20 cellular contexts compared by ENCODE assay signal in the genomic region with DNA sequence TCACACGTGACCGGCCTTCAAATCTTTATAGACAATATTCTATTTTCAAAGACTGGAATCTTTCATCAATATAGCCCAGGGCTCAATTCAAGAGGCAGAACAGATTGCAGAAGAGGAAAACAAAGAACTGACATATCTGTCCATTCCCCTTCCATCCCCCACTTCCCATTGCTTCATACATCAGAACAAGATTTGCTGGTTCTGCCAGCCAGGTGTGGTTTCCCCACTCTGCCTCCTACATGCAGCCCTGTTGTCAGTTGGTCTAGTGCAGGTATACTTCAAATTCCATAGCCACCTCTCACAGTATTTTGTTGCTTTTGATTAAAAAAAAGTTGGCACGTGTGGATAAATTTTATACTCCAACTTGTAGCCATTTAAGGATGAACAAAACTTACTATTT.
"Had no signal": no experiment of that assay in that cellular context is flagged by ENCODE, and none has a peak within 500 bp of the region (broad histone marks: within the 10 kb centered on the region; RNA-seq: fewer than 3 reads in every experiment).

No MANE protein-coding gene starts in this region.

- H3K4me1 Mint-ChIP-seq: activated naive CD8-positive, alpha-beta T cell treated with anti-CD3 and anti-CD28 coated beads for 36 hours; neural crest cell; stimulated activated memory B cell treated with anti-CD40 and anti-IgM and Interleukin-4, amounts not matched to agents 10 μg/mL and 1 μg/mL and 100 μg/mL, for 72 hours had no signal

- H3K36me3 ChIP-seq: colonic mucosa, lower lobe of right lung, sigmoid colon had no signal

- H3K9me3 ChIP-seq: colonic mucosa, lower lobe of right lung, sigmoid colon had no signal

- H3K9me3 Mint-ChIP-seq: activated naive CD8-positive, alpha-beta T cell treated with anti-CD3 and anti-CD28 coated beads for 36 hours; activated T-cell treated with anti-CD3 and anti-CD28 coated beads, Interleukin-2, amount 50 U/mL, for 4 hours; activated T-helper 2 cell treated with anti-CD3 and anti-CD28 coated beads, Interferon-gamma antibody, Interleukin-2, Interleukin-4, amounts not matched to agents 10 μg/mL and 5 μg/mL and 100 μg/mL, durations not matched to agents 14 hours and 24 hours and 36 hours; stimulated activated memory B cell treated with anti-CD40 and anti-IgM and Interleukin-4, amounts not matched to agents 10 μg/mL and 1 μg/mL and 100 μg/mL, for 72 hours had no signal

- ATAC-seq: activated T-cell treated with anti-CD3 and anti-CD28 coated beads, Interleukin-2, amount 50 U/mL, for 4 hours; left lobe of liver; lower lobe of right lung; naive thymus-derived CD4-positive, alpha-beta T cell; stimulated activated memory B cell treated with anti-CD40 and anti-IgM and Interleukin-4, amounts not matched to agents 10 μg/mL and 1 μg/mL and 100 μg/mL, for 72 hours; T-helper 17 cell had no signal

- H3K4me3 Mint-ChIP-seq: activated naive CD8-positive, alpha-beta T cell treated with anti-CD3 and anti-CD28 coated beads for 36 hours; activated T-cell treated with anti-CD3 and anti-CD28 coated beads, Interleukin-2, amount 50 U/mL, for 4 hours; naive thymus-derived CD4-positive, alpha-beta T cell; neural crest cell; stimulated activated memory B cell treated with anti-CD40 and anti-IgM and Interleukin-4, amounts not matched to agents 10 μg/mL and 1 μg/mL and 100 μg/mL, for 72 hours; T-helper 17 cell had no signal

- H3K4me1 ChIP-seq: colonic mucosa, lower lobe of right lung had no signal

- DNase-seq: activated CD4-positive, alpha-beta T cell treated with anti-CD3 and anti-CD28 coated beads for 4 hours; activated CD4-positive, alpha-beta T cell treated with anti-CD3 and anti-CD28 coated beads, Interleukin-2, amount 50 U/mL, for 48 hours; activated CD4-positive, CD25-positive, alpha-beta regulatory T cell; activated CD8-positive, alpha-beta memory T cell treated with anti-CD3 and anti-CD28 coated beads, Interleukin-2, amount 50 U/mL, for 48 hours; activated naive CD4-positive, alpha-beta T cell treated with Interleukin-2 at 50 U/mL for 16 hours; activated naive CD8-positive, alpha-beta T cell treated with anti-CD3 and anti-CD28 coated beads for 36 hours; activated T-cell treated with anti-CD3 and anti-CD28 coated beads, Interleukin-2, amount 50 U/mL, for 4 hours; colonic mucosa; dorsolateral prefrontal cortex; lower lobe of right lung; naive thymus-derived CD4-positive, alpha-beta T cell; occipital lobe; sigmoid colon; stimulated activated CD4-positive, alpha-beta T cell treated with anti-CD3 and anti-CD28 coated beads, Interleukin-15, amount 100 ng/mL, for 24 hours; T-helper 17 cell had no signal

- H3K27me3 ChIP-seq: colonic mucosa, dorsolateral prefrontal cortex, sigmoid colon had no signal

- H3K4me2 ChIP-seq: smooth muscle cell had no signal

- H3K36me3 Mint-ChIP-seq: activated naive CD8-positive, alpha-beta T cell treated with anti-CD3 and anti-CD28 coated beads for 36 hours; naive thymus-derived CD4-positive, alpha-beta T cell; stimulated activated memory B cell treated with anti-CD40 and anti-IgM and Interleukin-4, amounts not matched to agents 10 μg/mL and 1 μg/mL and 100 μg/mL, for 72 hours had no signal

- H3K27ac Mint-ChIP-seq: activated naive CD8-positive, alpha-beta T cell treated with anti-CD3 and anti-CD28 coated beads for 36 hours; activated T-helper 2 cell treated with anti-CD3 and anti-CD28 coated beads, Interferon-gamma antibody, Interleukin-2, Interleukin-4, amounts not matched to agents 10 μg/mL and 5 μg/mL and 100 μg/mL, durations not matched to agents 14 hours and 24 hours and 36 hours; naive thymus-derived CD4-positive, alpha-beta T cell; stimulated activated memory B cell treated with anti-CD40 and anti-IgM and Interleukin-4, amounts not matched to agents 10 μg/mL and 1 μg/mL and 100 μg/mL, for 72 hours; T-helper 17 cell had no signal

- H3K4me3 ChIP-seq: colonic mucosa, dorsolateral prefrontal cortex, lower lobe of right lung, sigmoid colon, smooth muscle cell had no signal

- H3K27ac ChIP-seq: colonic mucosa, dorsolateral prefrontal cortex, lower lobe of right lung, sigmoid colon had no signal
